Comparison of ENCODE assay signal across 8 cellular contexts in the genomic region with DNA sequence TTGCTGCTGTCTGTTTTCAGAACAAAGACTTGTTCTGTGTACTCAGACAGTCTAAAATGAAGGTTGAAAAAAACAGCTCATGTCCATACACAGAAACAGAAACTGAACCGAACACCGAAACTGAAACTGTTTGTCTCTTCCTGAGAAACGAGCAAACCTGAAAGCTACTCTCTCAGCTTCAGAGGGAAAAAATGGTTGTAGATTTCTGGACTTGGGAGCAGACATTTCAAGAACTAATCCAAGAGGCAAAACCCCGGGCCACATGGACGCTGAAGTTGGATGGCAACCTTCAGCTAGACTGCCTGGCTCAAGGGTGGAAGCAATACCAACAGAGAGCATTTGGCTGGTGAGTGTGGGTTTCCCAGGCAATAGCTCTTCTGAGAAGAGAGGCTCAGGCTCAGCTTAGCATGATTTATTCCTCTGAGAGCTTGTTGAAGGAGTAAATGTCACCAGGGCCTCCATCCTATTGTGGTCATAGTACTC. TPM values are rescaled to one million over a fixed set of nuclear protein-coding genes. Genes with fewer than 3 reads are reported as not detected.
DNase-seq lines count a peak whose midpoint lies in the region; TF ChIP-seq lines count a peak whose summit lies in the region.

RTP4 (plus strand) TSS at position 135 of the 483 bp plus-strand sequence; CDS start at position 192, 57 bp downstream.

- TF ChIP-seq CTCF in GM20000 (IDR thresholded peaks at IDR 0.05; ENCODE audit: extremely low read depth, missing control alignments) = no peak

- no peaks in the 10 kb centered on the region for H3K27me3 ChIP-seq in effector memory CD4-positive, alpha-beta T cell (replicated peaks; ENCODE audit: control insufficient read depth, insufficient read depth, low read length, poor library complexity, severe bottlenecking)
- no peaks in the 10 kb centered on the region for H3K27me3 ChIP-seq in muscle layer of duodenum (ENCODE audit: low read depth, low read length)
- H3K27me3 ChIP-seq in thymus (ENCODE audit: control insufficient read depth, insufficient read depth) = no peaks in the 10 kb centered on the region

- peaks cover 12% of the 10 kb centered on the region for H3K4me1 ChIP-seq in effector memory CD4-positive, alpha-beta T cell (ENCODE audit: control insufficient read depth, insufficient read depth, low read length, poor library complexity, severe bottlenecking)
- H3K4me1 ChIP-seq in muscle layer of duodenum (ENCODE audit: control insufficient read depth in 1 of 2, insufficient read depth in 2 of 2, low read length in 2 of 2) (no peaks in the 10 kb centered on the region), thymus (ENCODE audit: control insufficient read depth, insufficient read depth, low read length) (peaks cover 8% of the 10 kb centered on the region)

- H3K36me3 ChIP-seq in effector memory CD4-positive, alpha-beta T cell (ENCODE audit: control insufficient read depth, insufficient read depth, low read length) = peaks cover 19% of the 10 kb centered on the region
- H3K36me3 ChIP-seq in muscle layer of duodenum (ENCODE audit: control insufficient read depth in 1 of 2, insufficient read depth in 2 of 2, low read length in 2 of 2) = peaks cover 7 to 19% of the 10 kb centered on the region in 2 donors
- peaks cover 5% of the 10 kb centered on the region for H3K36me3 ChIP-seq in thymus (ENCODE audit: control insufficient read depth, insufficient read depth)

- peak within 1 kb of the TSS; percentile 66 for H3K4me3 ChIP-seq in effector memory CD4-positive, alpha-beta T cell (ENCODE audit: insufficient read depth, low read depth, low read length, poor library complexity, severe bottlenecking)
- H3K4me3 ChIP-seq in muscle layer of duodenum (ENCODE audit: low read depth in 1 of 2, low read length in 2 of 2) = peak within 1 kb of the TSS; percentile 75 to 97
- peak within 1 kb of the TSS; percentile 79 for H3K4me3 ChIP-seq in thymus (ENCODE audit: low read length)

- H3K9me3 ChIP-seq in effector memory CD4-positive, alpha-beta T cell (ENCODE audit: control insufficient read depth, low read length) = no peaks in the 10 kb centered on the region
- H3K9me3 ChIP-seq in muscle layer of duodenum (ENCODE audit: control insufficient read depth in 1 of 2, low read length in 2 of 2) (no peaks in the 10 kb centered on the region), thymus (ENCODE audit: control insufficient read depth) (no peaks in the 10 kb centered on the region)

- peak; percentile 91 for DNase-seq in DMS79 treated with DMSO at 0.1 percent for 48 hours (lab: John Stamatoyannopoulos, UW)
- peak; percentile 81 for DNase-seq in GM20000 (ENCODE audit: low spot score)
- peak; percentile 44 for DNase-seq in HPDE6-E6E7 (ENCODE audit: extremely low spot score)
- peak; percentile 9 to 19 for DNase-seq in activated CD4-positive, alpha-beta T cell treated with anti-CD3 and anti-CD28 coated beads, Interleukin-2, amount 50 U/mL, for 4 hours
- no peak for DNase-seq in effector memory CD4-positive, alpha-beta T cell
- no peak for DNase-seq in SHP77 treated with DMSO at 0.1 percent for 48 hours (lab: John Stamatoyannopoulos, UW)

- WGBS in thymus = 2% methylated on average over 5 of the region's 5 CpGs

- H3K27ac ChIP-seq in effector memory CD4-positive, alpha-beta T cell (ENCODE audit: insufficient read depth, low read length, poor library complexity, severe bottlenecking) = peak within 1 kb of the TSS; percentile 70
- H3K27ac ChIP-seq in muscle layer of duodenum (ENCODE audit: low read length) = peak within 1 kb of the TSS; percentile 99
- H3K27ac ChIP-seq in thymus (ENCODE audit: low read depth) = peak within 1 kb of the TSS; percentile 92

RNA-seq across cellular contexts. Expression of gene RTP4, which starts in this region (rescaled TPM):
- polyA plus RNA-seq in thymus = 12.9 TPM

Comparison
In these comparisons a context has a peak if more than half of its experiments do, and no peak if none do; other contexts are left out.
1. DNase-seq: peak in DMS79 treated with DMSO at 0.1 percent for 48 hours (single experiment), GM20000 (single experiment), HPDE6-E6E7 (single experiment) and activated CD4-positive, alpha-beta T cell treated with anti-CD3 and anti-CD28 coated beads, Interleukin-2, amount 50 U/mL, for 4 hours (2 of 2); none in effector memory CD4-positive, alpha-beta T cell (0 of 3) and SHP77 treated with DMSO at 0.1 percent for 48 hours (single experiment).
2. Peak in every context shown above with its lines, with median percentiles within 50 percentile points of each other: H3K27ac ChIP-seq and H3K4me3 ChIP-seq.